ENCODE assay signal across 24 cellular contexts in the genomic region with DNA sequence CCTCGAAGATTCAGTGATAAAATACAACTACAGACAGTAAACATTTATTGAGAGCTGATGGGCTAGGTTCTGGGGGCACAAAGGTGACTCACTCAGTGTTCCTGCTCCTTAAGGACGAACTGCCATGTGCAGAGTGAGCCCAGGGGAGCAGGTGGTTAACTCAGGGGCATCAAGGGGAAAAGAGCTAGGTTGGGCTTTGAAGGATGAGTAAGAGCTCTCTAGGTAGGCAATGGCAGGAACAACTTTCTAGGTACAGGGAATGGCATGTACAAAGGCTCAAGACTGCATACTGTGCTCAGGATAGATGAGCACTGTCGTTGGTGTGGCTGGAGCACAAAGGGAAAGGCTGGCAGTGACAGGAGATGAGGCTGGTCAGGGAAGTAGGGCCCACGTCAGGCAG. TPM values are rescaled to one million over a fixed set of nuclear protein-coding genes. Genes with fewer than 3 reads are reported as not detected.
DNase-seq lines count a peak whose midpoint lies in the region; ATAC-seq, FAIRE-seq and TF ChIP-seq lines count a peak whose summit lies in the region.
"Had no signal": no experiment of that assay in that cellular context is flagged by ENCODE, and none has a peak within 500 bp of the region (broad histone marks: within the 10 kb centered on the region; RNA-seq: fewer than 3 reads in every experiment).

No MANE protein-coding gene starts in this region.

- no peak overlapping the region for H2AFZ ChIP-seq in neuronal stem cell (ENCODE audit: low read length)
- H2AFZ ChIP-seq: neural progenitor cell had no signal

- H3K4me3 ChIP-seq in BLaER1 = no peak overlapping the region
- no peak overlapping the region for H3K4me3 ChIP-seq in CD8-positive, alpha-beta T cell (ENCODE audit: low read depth, low read length)
- H3K4me3 ChIP-seq in bronchial epithelial cell (ENCODE audit: low read depth, low read length) = no peak overlapping the region
- H3K4me3 ChIP-seq in neuronal stem cell (ENCODE audit: low read length in 2 of 2) = no peak overlapping the region
- H3K4me3 ChIP-seq in lower lobe of right lung = no peak overlapping the region
- H3K4me3 ChIP-seq: heart left ventricle, MG63, neural progenitor cell, spleen had no signal

- H3K27me3 ChIP-seq in BLaER1 (no peaks in the 10 kb centered on the region), bronchial epithelial cell (ENCODE audit: control insufficient read depth, insufficient read depth, low read length) (no peaks in the 10 kb centered on the region), neuronal stem cell (ENCODE audit: control insufficient read depth in 3 of 3, insufficient read depth in 3 of 3, low read depth in 1 of 3, low read length in 3 of 3) (peaks cover 0 to 17% (median 0%) of the 10 kb centered on the region in 3 experiments), lower lobe of right lung (ENCODE audit: low read depth) (no peaks in the 10 kb centered on the region)
- no peaks in the 10 kb centered on the region for H3K27me3 ChIP-seq in CD8-positive, alpha-beta T cell (ENCODE audit: insufficient read depth, low read length)
- H3K27me3 ChIP-seq: heart left ventricle, MG63, neural progenitor cell, spleen had no signal

- no peak overlapping the region for H2BK120ac ChIP-seq in neuronal stem cell (ENCODE audit: low read depth, low read length)

- no peaks in the 10 kb centered on the region for H3K9me3 Mint-ChIP-seq in CD8-positive, alpha-beta T cell
- H3K9me3 Mint-ChIP-seq: IgD-negative memory B cell; neural progenitor cell; T-helper 2 cell treated with Interferon-gamma antibody and Interleukin-4, amounts not matched to agents 5 μg/mL and 100 μg/mL, for 36 hours had no signal

- H3K27ac ChIP-seq in BLaER1 (no peak overlapping the region), neuronal stem cell (replicated peaks; ENCODE audit: low read length) (no peak overlapping the region), lower lobe of right lung (no peak overlapping the region)
- H3K27ac ChIP-seq in CD8-positive, alpha-beta T cell (ENCODE audit: low read depth, low read length) = no peak overlapping the region
- H3K27ac ChIP-seq: neural progenitor cell had no signal

- H3K9ac ChIP-seq in BLaER1 (0 out of 2 replicates have a peak overlapping the region, but pooled peaks have one; percentile 34), neuronal stem cell (ENCODE audit: low read depth, low read length, poor library complexity) (peak overlapping the region; percentile 30)
- H3K9ac ChIP-seq: neural progenitor cell had no signal

- FAIRE-seq in bronchial epithelial cell (lab: Jason Lieb, UNC) = peak; percentile 40
- FAIRE-seq: colon had no signal

- peaks cover 45% of the 10 kb centered on the region for H3K4me1 Mint-ChIP-seq in CD8-positive, alpha-beta T cell (ENCODE audit: low read depth)

- peak overlapping the region; percentile 42 for H2BK5ac ChIP-seq in neuronal stem cell (ENCODE audit: low read length)

- CTCF ChIA-PET in CD8-positive, alpha-beta T cell (lab: Charles Lee) = interaction anchor here (0.6 to 4.8 kb wide), 6 partner anchors 16 to 302 kb away, joined by 3 to 22 read pairs (median 3); a partner anchor contains a TSS

- no peak for DNase-seq in CD8-positive, alpha-beta T cell
- DNase-seq in bronchial epithelial cell (ENCODE audit: low read depth) (no peak), neuronal stem cell (ENCODE audit: low spot score) (no peak), DMS53 (lab: John Stamatoyannopoulos, UW) (no peak), lower lobe of right lung (no peak), DMS153 (lab: John Stamatoyannopoulos, UW) (no peak)
- no peak for DNase-seq in effector CD4-positive, alpha-beta T cell
- DNase-seq: activated CD4-positive, alpha-beta T cell treated with anti-CD3 and anti-CD28 coated beads for 4 hours; activated T-cell treated with anti-CD3 and anti-CD28 coated beads, Interleukin-2, amount 50 U/mL, for 1 hour; effector memory CD4-positive, alpha-beta T cell; foreskin fibroblast; heart left ventricle; MG63; NCI-H2081 treated with DMSO at 0.1 percent for 48 hours; NCI-H345; NCI-H774; posterior cingulate gyrus; spleen had no signal

- H3K79me1 ChIP-seq in neuronal stem cell (ENCODE audit: low read depth, low read length) = no peaks in the 10 kb centered on the region

- H2BK12ac ChIP-seq in neuronal stem cell (ENCODE audit: low read length) = peak overlapping the region; percentile 63

- H2BK15ac ChIP-seq in neuronal stem cell (ENCODE audit: low read length) = no peak overlapping the region

- no peak for ATAC-seq in CD8-positive, alpha-beta T cell
- no peak for ATAC-seq in lower lobe of right lung
- ATAC-seq: esophagus mucosa had no signal

- TF ChIP-seq CTCF in CD8-positive, alpha-beta T cell (IDR thresholded peaks at IDR 0.05) = no peak
- TF ChIP-seq CTCF in bronchial epithelial cell (IDR thresholded peaks at IDR 0.05; ENCODE audit: insufficient read depth, low read length, severe bottlenecking) (no peak), lower lobe of right lung (IDR thresholded peaks at IDR 0.05) (no peak)

- H3K4ac ChIP-seq in neuronal stem cell (ENCODE audit: low read length) = no peak overlapping the region

- H3K4me3 Mint-ChIP-seq in CD8-positive, alpha-beta T cell = no peak overlapping the region
- H3K4me3 Mint-ChIP-seq: IgD-negative memory B cell; neural progenitor cell; T-helper 2 cell treated with Interferon-gamma antibody and Interleukin-4, amounts not matched to agents 5 μg/mL and 100 μg/mL, for 36 hours had no signal

- H3K4me2 ChIP-seq in BLaER1 = peak overlapping the region; percentile 69
- no peak overlapping the region for H3K4me2 ChIP-seq in neuronal stem cell (ENCODE audit: insufficient read depth, low read length, poor library complexity, severe bottlenecking)
- H3K4me2 ChIP-seq: neural progenitor cell had no signal

- peaks cover 8% of the 10 kb centered on the region for H3K36me3 Mint-ChIP-seq in CD8-positive, alpha-beta T cell
- H3K36me3 Mint-ChIP-seq: neural progenitor cell had no signal

- peak overlapping the region; percentile 44 for H3K18ac ChIP-seq in neuronal stem cell (ENCODE audit: low read length)

- intact Hi-C loops in CD8-positive, alpha-beta T cell (cut with DNase I, micrococcal nuclease) = no loop called here
- intact Hi-C loops in lower lobe of right lung (cut with DNase I) = no loop called here

- WGBS in neuronal stem cell (ENCODE audit: extremely low coverage in 2 of 2, insufficient read length in 2 of 2, insufficient replicate concordance in 1 of 2), 2 donors = no CpG with 5 or more reads among the region's 4 CpGs

- H4K20me1 ChIP-seq in BLaER1 = peaks cover 72% of the 10 kb centered on the region

- peak overlapping the region; percentile 71 for H3K27ac Mint-ChIP-seq in CD8-positive, alpha-beta T cell
- H3K27ac Mint-ChIP-seq: neural progenitor cell; T-helper 2 cell treated with Interferon-gamma antibody and Interleukin-4, amounts not matched to agents 5 μg/mL and 100 μg/mL, for 36 hours had no signal

- peak overlapping the region; percentile 32 for H2AK5ac ChIP-seq in neuronal stem cell (ENCODE audit: low read depth, low read length)

- no peak overlapping the region for H4K8ac ChIP-seq in neuronal stem cell (ENCODE audit: low read depth, low read length)

- no peak overlapping the region for H4K91ac ChIP-seq in neuronal stem cell (ENCODE audit: low read depth, low read length, poor library complexity)

- H3K4me1 ChIP-seq in BLaER1 = peaks cover 19% of the 10 kb centered on the region
- H3K4me1 ChIP-seq in CD8-positive, alpha-beta T cell (ENCODE audit: insufficient read depth, low read length) = no peaks in the 10 kb centered on the region
- no peaks in the 10 kb centered on the region for H3K4me1 ChIP-seq in neuronal stem cell (ENCODE audit: control insufficient read depth in 2 of 2, insufficient read depth in 1 of 2, low read depth in 1 of 2, low read length in 2 of 2)
- H3K4me1 ChIP-seq in lower lobe of right lung = peaks cover 29% of the 10 kb centered on the region

- no peaks in the 10 kb centered on the region for H3K27me3 Mint-ChIP-seq in CD8-positive, alpha-beta T cell (ENCODE audit: low read depth)
- H3K27me3 Mint-ChIP-seq: IgD-negative memory B cell had no signal

- H3K36me3 ChIP-seq in BLaER1 (peaks cover 24% of the 10 kb centered on the region; the same call in 1 of the 2 replicates), bronchial epithelial cell (ENCODE audit: control insufficient read depth, insufficient read depth, low read length) (peaks cover 4% of the 10 kb centered on the region), neuronal stem cell (replicated peaks in 1 of 2; ENCODE audit: control insufficient read depth in 2 of 2, insufficient read depth in 2 of 2, low read length in 2 of 2) (no peaks in the 10 kb centered on the region), lower lobe of right lung (no peaks in the 10 kb centered on the region)
- no peaks in the 10 kb centered on the region for H3K36me3 ChIP-seq in CD8-positive, alpha-beta T cell (ENCODE audit: insufficient read depth, low read length)
- H3K36me3 ChIP-seq: heart left ventricle, MG63, neural progenitor cell had no signal

- H3K9me3 ChIP-seq in BLaER1 (no peaks in the 10 kb centered on the region), neuronal stem cell (replicated peaks in 1 of 2; ENCODE audit: control insufficient read depth in 2 of 2, insufficient read depth in 1 of 2, low read depth in 1 of 2, low read length in 2 of 2) (no peaks in the 10 kb centered on the region), lower lobe of right lung (no peaks in the 10 kb centered on the region)
- no peaks in the 10 kb centered on the region for H3K9me3 ChIP-seq in CD8-positive, alpha-beta T cell (ENCODE audit: low read length)
- H3K9me3 ChIP-seq: heart left ventricle, MG63, spleen had no signal

- peak overlapping the region; percentile 31 for H3K23ac ChIP-seq in neuronal stem cell (ENCODE audit: low read depth, low read length, poor library complexity)

- POLR2A ChIA-PET in CD8-positive, alpha-beta T cell (lab: Charles Lee) = no interaction called here

- no peak overlapping the region for H3K14ac ChIP-seq in neuronal stem cell (ENCODE audit: low read length)

RNA-seq across cellular contexts. Expression of a gene that starts 16.6 kb away (rescaled TPM):
- 100 to 1,000 TPM; 109 to 117 TPM for total RNA-seq in CD8-positive, alpha-beta T cell
- total RNA-seq in bronchial epithelial cell (21.6 and 28.9 TPM in 2 replicates), lower lobe of right lung (58.6 TPM)
- polyA plus RNA-seq in neuronal stem cell (2013, experiment 1 of 2) = 105 TPM
- 105 TPM for polyA plus RNA-seq in neuronal stem cell (2013, experiment 2 of 2)
